3 cellular contexts compared by ENCODE assay signal in genomic region chr7:10789170-10789569, GRCh38.
TF ChIP-seq lines count a peak whose summit lies in the region.

No MANE protein-coding gene starts in this region.

TF ChIP-seq in GM23338, 12 proteins besides CTCF, POLR2A, EP300 and RAD21 (continues in another document):
- TF ChIP-seq EZH2phosphoT487 (IDR thresholded peaks at IDR 0.05; ENCODE audit: unreplicated experiment), result no peak
- TF ChIP-seq POLR2AphosphoS5 (IDR thresholded peaks at IDR 0.05; ENCODE audit: low read depth), result no peak
- no peak for TF ChIP-seq ETS1 (IDR thresholded peaks at IDR 0.05)
- no peak for TF ChIP-seq REST (IDR thresholded peaks at IDR 0.05; ENCODE audit: unreplicated experiment)
- no peak for TF ChIP-seq EZH2 (IDR thresholded peaks at IDR 0.05; ENCODE audit: low read depth, unreplicated experiment)
- TF ChIP-seq ZNF114 (CRISPR knock-in tag; IDR thresholded peaks at IDR 0.05), result no peak

TF ChIP-seq in IMR-90, 13 proteins besides CTCF, POLR2A, EP300 and RAD21:
- TF ChIP-seq NFE2L2 (IDR thresholded peaks at IDR 0.05; ENCODE audit: low read depth, low read length), result peak; percentile 50
- no peak for TF ChIP-seq RCOR1 (IDR thresholded peaks at IDR 0.05; ENCODE audit: insufficient replicate concordance, low read length)

TF ChIP-seq in K562, 482 proteins besides CTCF, POLR2A, EP300 and RAD21 (continues in another document):
- TF ChIP-seq TRIM24 (IDR thresholded peaks at IDR 0.05), result peak; percentile 46 to 47; a peak in 2 of 4 replicates
- TF ChIP-seq ZNF316 (IDR thresholded peaks at IDR 0.05), result peak; percentile 99
- peak in 1 of 2 experiments; percentile 23; a peak in 1 of 4 replicates for TF ChIP-seq ZNF639 (CRISPR knock-in tag; conservative IDR thresholded peaks at IDR 0.05 in 1 of 2, IDR thresholded peaks at IDR 0.05 in 1 of 2)
- TF ChIP-seq POU5F1 (IDR thresholded peaks at IDR 0.05; ENCODE audit: borderline replicate concordance, low read depth, low read length, partially characterized antibody), result no peak
- peak; percentile 36; the same call in 1 of the 2 replicates for TF ChIP-seq MTA1 (IDR thresholded peaks at IDR 0.05; ENCODE audit: borderline replicate concordance)
- no peak for TF ChIP-seq ELK1 (CRISPR knock-in tag; IDR thresholded peaks at IDR 0.05)
- TF ChIP-seq KDM1A (IDR thresholded peaks at IDR 0.05), result peak in 1 of 2 experiments; percentile 65; a peak in 2 of 4 replicates
- TF ChIP-seq EHMT2 (IDR thresholded peaks at IDR 0.05), result peak; percentile 62; the same call in 1 of the 2 replicates
- TF ChIP-seq MAFF (IDR thresholded peaks at IDR 0.05; ENCODE audit: low read length), result peak; percentile 93
- no peak for TF ChIP-seq ZNF274 (IDR thresholded peaks at IDR 0.05; ENCODE audit: borderline replicate concordance, low read depth, low read length)
- 0 out of 2 replicates have a peak, but pooled peaks have one; percentile 31 for TF ChIP-seq LEF1 (IDR thresholded peaks at IDR 0.05)
- peak; percentile 46; the same call in 1 of the 2 replicates for TF ChIP-seq TOE1 (IDR thresholded peaks at IDR 0.05; ENCODE audit: borderline replicate concordance)
- TF ChIP-seq TOE1 (CRISPR knock-in tag; IDR thresholded peaks at IDR 0.05; ENCODE audit: borderline replicate concordance, low read depth), result no peak
- TF ChIP-seq C11orf30 (IDR thresholded peaks at IDR 0.05; ENCODE audit: low read depth), result peak; percentile 97
- TF ChIP-seq PHF20 (IDR thresholded peaks at IDR 0.05; ENCODE audit: partially characterized antibody), result no peak
- no peak for TF ChIP-seq RBM22 (IDR thresholded peaks at IDR 0.05; ENCODE audit: low read depth, low read length, poor library complexity, severe bottlenecking)
- peak; percentile 34; the same call in 1 of the 2 replicates for TF ChIP-seq ZBTB40 (IDR thresholded peaks at IDR 0.05)
- TF ChIP-seq ZBTB40 (CRISPR knock-in tag; IDR thresholded peaks at IDR 0.05), result no peak
- no peak for TF ChIP-seq CHAMP1 (IDR thresholded peaks at IDR 0.05)
- no peak for TF ChIP-seq RAD51 (IDR thresholded peaks at IDR 0.05; ENCODE audit: borderline replicate concordance, low read depth)
- peak; percentile 18; the same call in 1 of the 2 replicates for TF ChIP-seq JUND (IDR thresholded peaks at IDR 0.05; ENCODE audit: borderline replicate concordance, low read depth, low read length)
- peak; percentile 69; the same call in 2 of the 3 replicates for TF ChIP-seq JUND (tag; IDR thresholded peaks at IDR 0.05; ENCODE audit: borderline replicate concordance, low read depth, low read length)
- peak in 1 of 2 experiments; percentile 80; a peak in 2 of 4 replicates for TF ChIP-seq SRF (CRISPR knock-in tag; IDR thresholded peaks at IDR 0.05)
- peak; percentile 30 for TF ChIP-seq TBP (optimal IDR thresholded peaks at IDR 0.05; ENCODE audit: low read depth, low read length)
- peak; percentile 30 to 64; a peak in 1 of 4 replicates for TF ChIP-seq FOXK2 (conservative IDR thresholded peaks at IDR 0.05 in 1 of 2, IDR thresholded peaks at IDR 0.05 in 1 of 2; ENCODE audit: low read depth in 2 of 2)
- peak; percentile 51; the same call in 1 of the 2 replicates for TF ChIP-seq SUPT5H (IDR thresholded peaks at IDR 0.05)
- TF ChIP-seq MEF2A (IDR thresholded peaks at IDR 0.05; ENCODE audit: control insufficient read depth, low read depth, low read length), result peak; percentile 85
- 0 out of 2 replicates have a peak, but pooled peaks have one; percentile 33 for TF ChIP-seq KHSRP (IDR thresholded peaks at IDR 0.05)
- no peak for TF ChIP-seq CBX8 (IDR thresholded peaks at IDR 0.05; ENCODE audit: borderline replicate concordance, extremely low read depth, low read depth, low read length, poor library complexity, severe bottlenecking)
- no peak for TF ChIP-seq PYGO2 (tag; IDR thresholded peaks at IDR 0.05)
- peak; percentile 46 for TF ChIP-seq EP400 (IDR thresholded peaks at IDR 0.05)
- TF ChIP-seq USF2 (CRISPR knock-in tag; IDR thresholded peaks at IDR 0.05), result no peak
- TF ChIP-seq ARID3A (IDR thresholded peaks at IDR 0.05; ENCODE audit: borderline replicate concordance, low read depth, low read length), result 0 out of 2 replicates have a peak, but pooled peaks have one; percentile 19
- no peak for TF ChIP-seq ZNF217 (CRISPR knock-in tag; IDR thresholded peaks at IDR 0.05)
- peak; percentile 64 for TF ChIP-seq MEIS2 (IDR thresholded peaks at IDR 0.05; ENCODE audit: partially characterized antibody)
- TF ChIP-seq TAF9B (IDR thresholded peaks at IDR 0.05; ENCODE audit: partially characterized antibody), result peak; percentile 63
- no peak for TF ChIP-seq TRIM25 (IDR thresholded peaks at IDR 0.05; ENCODE audit: borderline replicate concordance)
- peak; percentile 97 for TF ChIP-seq NFE2L1 (tag; IDR thresholded peaks at IDR 0.05; ENCODE audit: borderline replicate concordance, low read depth)
- peak; percentile 39; the same call in 1 of the 2 replicates for TF ChIP-seq CREM (IDR thresholded peaks at IDR 0.05; ENCODE audit: low read depth)
- TF ChIP-seq NR3C1 (CRISPR knock-in tag; IDR thresholded peaks at IDR 0.05), result no peak
- peak; percentile 76 for TF ChIP-seq ARID1B (IDR thresholded peaks at IDR 0.05)
- no peak for TF ChIP-seq HDAC3 (IDR thresholded peaks at IDR 0.05; ENCODE audit: borderline replicate concordance, partially characterized antibody)
- TF ChIP-seq ZEB2 (IDR thresholded peaks at IDR 0.05), result peak; percentile 61; the same call in 1 of the 2 replicates
- TF ChIP-seq PHTF2 (CRISPR knock-in tag; IDR thresholded peaks at IDR 0.05), result no peak
